16 cellular contexts compared by ENCODE assay signal in the genomic region with DNA sequence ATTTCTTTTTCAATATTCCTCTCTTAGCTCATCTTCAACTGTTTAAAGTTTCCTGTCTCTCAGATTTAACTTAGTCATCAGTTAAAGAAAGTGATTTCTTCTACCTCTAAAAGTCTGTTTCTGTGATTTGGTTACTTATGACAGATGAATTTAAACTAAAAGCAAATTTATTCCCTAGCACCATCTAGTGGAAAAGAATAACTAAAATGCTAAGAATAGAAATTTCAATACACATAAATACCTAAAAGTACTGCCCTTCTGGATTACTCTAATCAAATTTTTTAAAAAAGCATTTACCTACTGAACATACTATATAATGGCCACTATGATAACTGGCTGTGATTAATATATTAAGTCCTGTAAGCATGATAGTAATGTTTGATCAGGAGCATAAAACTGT. TPM values are rescaled to one million over a fixed set of nuclear protein-coding genes. Genes with fewer than 3 reads are reported as not detected.
A peak's percentile ranks its signal among the peaks of the same experiment; 100 is the strongest.
DNase-seq lines count a peak whose midpoint lies in the region; ATAC-seq, FAIRE-seq and TF ChIP-seq lines count a peak whose summit lies in the region.
"Had no signal": no experiment of that assay in that cellular context is flagged by ENCODE, and none has a peak within 500 bp of the region (broad histone marks: within the 10 kb centered on the region; RNA-seq: fewer than 3 reads in every experiment).

No MANE protein-coding gene starts in this region.

- no peak overlapping the region for H3K4me3 ChIP-seq in BJ (ENCODE audit: low read depth, low read length)

- no peaks in the 10 kb centered on the region for H3K9me3 ChIP-seq in H9 (ENCODE audit: control insufficient read depth, low read depth, low read length)

- no peaks in the 10 kb centered on the region for H3K4me1 ChIP-seq in H9 (ENCODE audit: insufficient read depth, low read length)

- no peak overlapping the region for H4K8ac ChIP-seq in H9 (replicated peaks; ENCODE audit: insufficient read length, low read depth, low read length)

- no peak overlapping the region for H3K27ac Mint-ChIP-seq in H9

- no peaks in the 10 kb centered on the region for H3K9me3 Mint-ChIP-seq in H9
- H3K9me3 Mint-ChIP-seq: T-helper 1 cell treated with Interleukin-12 subunit alpha and Interleukin-12 subunit beta and Interleukin-4 antibody, amounts not matched to agents 30 μg/mL and 1 μg/mL, for 36 hours had no signal

- no peak overlapping the region for H3K14ac ChIP-seq in H9 (ENCODE audit: insufficient read depth, low read length)

- no peak overlapping the region for H3K4ac ChIP-seq in H9 (ENCODE audit: low read depth, low read length)

- no peak overlapping the region for H2BK20ac ChIP-seq in H9 (ENCODE audit: low read depth, low read length, poor library complexity, severe bottlenecking)

- no peak overlapping the region for H4K91ac ChIP-seq in H9 (ENCODE audit: insufficient read length, low read depth, low read length)

- H4K20me1 ChIP-seq in H9 (ENCODE audit: control insufficient read depth, insufficient read depth, insufficient read length), result no peaks in the 10 kb centered on the region

- no peaks in the 10 kb centered on the region for H3K27me3 Mint-ChIP-seq in H9 (ENCODE audit: low read depth)

- intact Hi-C loops in left colon (cut with DNase I, micrococcal nuclease), result no loop called here

- H3T11ph ChIP-seq in H9 (ENCODE audit: low read length), result no peak overlapping the region

- H3K18ac ChIP-seq in H9 (ENCODE audit: insufficient read length, low read depth, low read length), result no peak overlapping the region

- H3K9ac ChIP-seq in H9 (ENCODE audit: extremely low read depth, insufficient read length, low read length), result no peak overlapping the region

- no peak overlapping the region for H2BK12ac ChIP-seq in H9 (ENCODE audit: insufficient read length, low read depth, low read length)

- no peak overlapping the region for H3K4me2 ChIP-seq in H9 (ENCODE audit: insufficient read depth, insufficient read length, low read length)

- FAIRE-seq in islet of Langerhans (lab: Jason Lieb, UNC), result peak; percentile 53
- FAIRE-seq: GM12891 had no signal

- H3K79me2 ChIP-seq in H9 (ENCODE audit: insufficient read depth, low read length), result no peaks in the 10 kb centered on the region

- H3K79me1 ChIP-seq in H9 (ENCODE audit: insufficient read depth, low read depth, low read length, poor library complexity, severe bottlenecking), result no peaks in the 10 kb centered on the region

- H3K27ac ChIP-seq in H9 (ENCODE audit: insufficient read length, low read depth, low read length) (no peak overlapping the region), VCaP (no peak overlapping the region)

- TF ChIP-seq CTCF in BJ (IDR thresholded peaks at IDR 0.05; ENCODE audit: insufficient read depth, low read depth, low read length), result peak; percentile 12; the same call in 1 of the 2 replicates
- peak; percentile 27; the same call in 1 of the 3 replicates for TF ChIP-seq CTCF in H9 (conservative IDR thresholded peaks at IDR 0.05)
- TF ChIP-seq CTCF in VCaP (conservative IDR thresholded peaks at IDR 0.05), result peak; percentile 67

- H3K36me3 ChIP-seq in BJ (ENCODE audit: control insufficient read depth, insufficient read depth, low read length), result peaks cover 7% of the 10 kb centered on the region

- no peaks in the 10 kb centered on the region for H3K23me2 ChIP-seq in H9 (ENCODE audit: insufficient read length, low read depth, low read length, poor library complexity, severe bottlenecking)

- CTCF ChIA-PET in BJ (lab: Yijun Ruan, JAX), result interaction anchor here (0.7 to 2.6 kb wide), 3 partner anchors 10 to 623 kb away, joined by 3 to 11 read pairs (median 3); no protein-coding TSS in a partner anchor

- no peak overlapping the region for H3K56ac ChIP-seq in H9 (ENCODE audit: insufficient read length, low read depth, low read length)

- H3K36me3 Mint-ChIP-seq in H9 (ENCODE audit: insufficient read depth in 1 of 3, low read depth in 3 of 3), result peaks cover 0 to 19% (median 8%) of the 10 kb centered on the region in 3 experiments; a peak in 5 of 7 replicates

- H2AK5ac ChIP-seq in H9 (ENCODE audit: insufficient read length, low read length), result no peak overlapping the region

- H3K4me3 Mint-ChIP-seq in H9, result no peak overlapping the region
- H3K4me3 Mint-ChIP-seq: T-helper 1 cell treated with Interleukin-12 subunit alpha and Interleukin-12 subunit beta and Interleukin-4 antibody, amounts not matched to agents 30 μg/mL and 1 μg/mL, for 36 hours had no signal

- no peak for ATAC-seq in left colon

- H2BK15ac ChIP-seq in H9 (ENCODE audit: low read depth, low read length), result no peak overlapping the region

- H3K27me3 ChIP-seq in BJ (ENCODE audit: control insufficient read depth, insufficient read depth, low read length) (no peaks in the 10 kb centered on the region), H9 (ENCODE audit: insufficient read depth, low read length) (no peaks in the 10 kb centered on the region)

- H2BK5ac ChIP-seq in H9 (ENCODE audit: insufficient read length, low read length), result no peak overlapping the region

- no peaks in the 10 kb centered on the region for H3K4me1 Mint-ChIP-seq in H9

- H4K5ac ChIP-seq in H9 (ENCODE audit: insufficient read length, low read depth, low read length), result no peak overlapping the region

- no peak overlapping the region for H2AFZ ChIP-seq in H9 (ENCODE audit: low read length)

- DNase-seq in BJ (ENCODE audit: low read depth) (no peak), H9 (no peak), D341Med (ENCODE audit: low spot score) (no peak), left colon (no peak), DMS114 treated with DMSO at 0.1 percent for 48 hours (lab: John Stamatoyannopoulos, UW; ENCODE audit: unreplicated experiment) (no peak), C1 segment of cervical spinal cord (lab: John Stamatoyannopoulos, UW) (no peak)
- DNase-seq: activated gamma-delta T cell treated with Interleukin-2 at 50 U/mL for 16 hours, caudate nucleus, DMS 273 treated with DMSO at 0.1 percent for 48 hours, islet precursor cell, NCI-H1694 treated with DMSO at 0.1 percent for 48 hours had no signal

- POLR2A ChIA-PET in BJ (lab: Charles Lee), result no interaction called here

- no peak overlapping the region for H3K23ac ChIP-seq in H9 (ENCODE audit: insufficient read length, low read depth, low read length)

- H2BK120ac ChIP-seq in H9 (ENCODE audit: low read depth, low read length, poor library complexity, severe bottlenecking), result no peak overlapping the region

RNA-seq across cellular contexts. Expression of a gene that starts 14.0 kb away (rescaled TPM):
- polyA plus RNA-seq in BJ (2011; rRNA removed), result 0.20 and 0.51 TPM in 2 replicates
- 0.10 TPM in 1 of 2 replicates, not detected in the other for polyA minus RNA-seq in BJ (2011; rRNA and poly(A)+ RNA removed)
- total RNA-seq in H9 (2021) (0.31 and 0.35 TPM in 2 replicates), left colon (under 1 TPM; 0.42 to 0.98 TPM)
- total RNA-seq: HT1080 had no signal

RNA-seq across cellular contexts. Expression of a gene that starts 14.1 kb away (rescaled TPM):
- polyA plus RNA-seq in BJ (2011; rRNA removed), result 62.9 and 107 TPM in 2 replicates
- polyA minus RNA-seq in BJ (2011; rRNA and poly(A)+ RNA removed), result 22.2 and 25.3 TPM in 2 replicates
- total RNA-seq in H9 (2021) (36.7 and 49.0 TPM in 2 replicates), left colon (10 to 100 TPM; 43.6 to 58.0 TPM)

Comparison
In these comparisons a context has a peak if more than half of its experiments do, and no peak if none do; other contexts are left out.
1. CTCF ChIP-seq: peak in every context shown above with its lines; median percentile 67 in VCaP; 27 in H9; 12 in BJ.